8 cellular contexts compared by ENCODE assay signal in the genomic region with DNA sequence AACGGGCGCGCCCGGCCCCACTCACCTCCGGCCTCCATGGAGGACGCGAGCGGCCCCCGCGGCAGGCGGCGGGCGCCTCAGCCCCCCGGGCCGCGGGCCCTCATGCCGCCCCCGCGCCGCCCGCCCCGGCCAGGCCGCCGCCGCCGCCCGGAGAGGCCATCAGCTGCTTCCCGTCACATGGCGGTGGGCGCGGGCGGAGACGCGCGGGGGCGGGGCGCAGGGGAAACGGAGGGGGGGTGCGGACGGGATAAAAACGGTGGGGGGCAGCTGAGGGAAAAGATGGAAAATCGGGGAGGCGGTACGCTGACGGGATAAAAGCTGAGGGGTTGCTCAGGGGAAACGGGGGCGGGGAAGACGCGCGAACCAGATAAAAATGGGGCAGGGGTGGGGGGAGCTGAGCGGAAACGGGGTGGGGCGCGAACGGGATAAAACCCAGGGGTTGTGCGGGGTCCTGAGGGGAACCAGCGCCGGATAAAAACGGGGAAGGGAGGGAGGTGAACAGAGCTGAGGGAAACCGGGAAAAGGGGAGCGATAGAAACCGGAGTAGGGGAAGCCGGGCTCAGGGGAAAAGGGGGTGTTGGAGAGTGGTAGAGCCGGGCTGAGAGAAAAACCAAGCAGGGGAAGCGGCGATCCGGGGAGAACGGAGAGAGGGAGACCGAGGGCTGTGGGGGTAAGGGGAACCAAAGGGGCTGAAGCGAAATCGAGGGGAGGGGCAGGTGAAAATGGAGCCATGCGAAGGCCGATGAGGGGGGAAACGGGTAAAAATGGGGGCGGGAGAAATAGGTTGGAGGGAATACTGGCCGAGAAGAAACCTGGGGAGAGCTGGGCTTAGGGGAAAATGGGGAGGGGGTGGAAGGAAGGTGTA. TPM values are rescaled to one million over a fixed set of nuclear protein-coding genes. Genes with fewer than 3 reads are reported as not detected.
DNase-seq lines count a peak whose midpoint lies in the region; ATAC-seq and TF ChIP-seq lines count a peak whose summit lies in the region.

Gene WSB2 (minus strand): TSS at position 169 of the 865 bp plus-strand sequence. CDS start 131 bp downstream, at position 38.

- no peaks in the 10 kb centered on the region for H3K36me3 ChIP-seq in Peyer's patch

- peak within 1 kb of the TSS; percentile 90 for H3K4me3 Mint-ChIP-seq in natural killer cell
- H3K4me3 Mint-ChIP-seq in stimulated activated naive CD8-positive, alpha-beta T cell treated with anti-CD3 and anti-CD28 coated beads, Interleukin-15, amount 100 ng/mL, for 72 hours, result peak within 1 kb of the TSS; percentile 88 to 95

- intact Hi-C loops in natural killer cell (cut with micrococcal nuclease), result loop anchor here (1.0 to 5.0 kb wide), 2 partner anchors 45 to 61 kb away; partner anchors contain the start of gene RFC5

- peaks cover 0 to 54% (median 6%) of the 10 kb centered on the region in 4 donors for H3K4me1 ChIP-seq in Peyer's patch

- no peaks in the 10 kb centered on the region for H3K9me3 ChIP-seq in Peyer's patch

- ATAC-seq in HG03196 (IDR thresholded peaks at IDR 0.05; ENCODE audit: unreplicated experiment) (peak; percentile 41), natural killer cell (peak; percentile 49 to 62 (median 55)), GM19397 (IDR thresholded peaks at IDR 0.05; ENCODE audit: unreplicated experiment) (no peak)
- peak; percentile 36 for ATAC-seq in stimulated activated naive CD8-positive, alpha-beta T cell treated with anti-CD3 and anti-CD28 coated beads, Interleukin-15, amount 100 ng/mL, for 72 hours

- H3K4me3 ChIP-seq in Peyer's patch (peak within 1 kb of the TSS; percentile 56 to 88 (median 72)), fibroblast of the aortic adventitia (ENCODE audit: low read depth, low read length) (peak within 1 kb of the TSS; percentile 72)

- TF ChIP-seq CTCF in GM13976 (IDR thresholded peaks at IDR 0.05; ENCODE audit: borderline replicate concordance, control extremely low read depth, extremely low read depth, insufficient read depth, missing control alignments) (no peak), Peyer's patch (IDR thresholded peaks at IDR 0.05) (no peak), fibroblast of the aortic adventitia (IDR thresholded peaks at IDR 0.05; ENCODE audit: insufficient read depth, low read length) (no peak), natural killer cell (IDR thresholded peaks at IDR 0.05) (no peak)

- H3K36me3 Mint-ChIP-seq in natural killer cell, result no peaks in the 10 kb centered on the region

- no peaks in the 10 kb centered on the region for H3K27me3 ChIP-seq in Peyer's patch

- H3K27ac ChIP-seq in Peyer's patch, result peak within 1 kb of the TSS; percentile 89 to 99 (median 94)

- no peak for TF ChIP-seq POLR2A in Peyer's patch (IDR thresholded peaks at IDR 0.05)

- peaks cover 43 to 53% of the 10 kb centered on the region in 2 donors for H3K4me1 Mint-ChIP-seq in natural killer cell
- peaks cover 57% of the 10 kb centered on the region for H3K4me1 Mint-ChIP-seq in stimulated activated naive CD8-positive, alpha-beta T cell treated with anti-CD3 and anti-CD28 coated beads, Interleukin-15, amount 100 ng/mL, for 72 hours

- no peaks in the 10 kb centered on the region for H3K9me3 Mint-ChIP-seq in natural killer cell
- no peaks in the 10 kb centered on the region for H3K9me3 Mint-ChIP-seq in stimulated activated naive CD8-positive, alpha-beta T cell treated with anti-CD3 and anti-CD28 coated beads, Interleukin-15, amount 100 ng/mL, for 72 hours

- DNase-seq in GM13976 (ENCODE audit: low spot score), result peak; percentile 81
- peak; percentile 70 to 85 (median 81) for DNase-seq in Peyer's patch
- peak; percentile 49 for DNase-seq in activated gamma-delta T cell (lab: John Stamatoyannopoulos, UW)
- peak; percentile 56 for DNase-seq in fibroblast of the aortic adventitia (ENCODE audit: low read depth)
- peak; percentile 50 for DNase-seq in natural killer cell
- DNase-seq in stimulated activated naive CD8-positive, alpha-beta T cell treated with anti-CD3 and anti-CD28 coated beads, Interleukin-15, amount 100 ng/mL, for 72 hours, result peak; percentile 41 to 52

- in situ Hi-C loops in GM13976 (cut with MboI; ENCODE audit: low sequenced_read_pairs, unreplicated experiment), result no loop called here

- peaks cover 5 to 19% of the 10 kb centered on the region in 2 donors for H3K27me3 Mint-ChIP-seq in natural killer cell (ENCODE audit: low read depth in 2 of 2)
- H3K27me3 Mint-ChIP-seq in stimulated activated naive CD8-positive, alpha-beta T cell treated with anti-CD3 and anti-CD28 coated beads, Interleukin-15, amount 100 ng/mL, for 72 hours, result peaks cover 1% of the 10 kb centered on the region

- H3K27ac Mint-ChIP-seq in natural killer cell, result peak within 1 kb of the TSS; percentile 93 to 95
- H3K27ac Mint-ChIP-seq in stimulated activated naive CD8-positive, alpha-beta T cell treated with anti-CD3 and anti-CD28 coated beads, Interleukin-15, amount 100 ng/mL, for 72 hours, result peak within 1 kb of the TSS; percentile 98

RNA-seq across cellular contexts. Expression of gene WSB2, which starts in this region (rescaled TPM):
- total RNA-seq in Peyer's patch, result 100 to 1,000 TPM in 3 of 4 donors, 10 to 100 TPM in 1; 76.7 to 146 (median 110) TPM
- total RNA-seq in fibroblast of the aortic adventitia (ENCODE audit: low replicate concordance), result 32.9 and 117 TPM in 2 replicates
- 10 to 100 TPM; 25.5 to 29.5 (median 28.8) TPM for total RNA-seq in natural killer cell
